In genomic region chr7:87414400-87415188, GRCh38 we compare ENCODE assay signal across 16 cellular contexts.
DNase-seq lines count a peak whose midpoint lies in the region; ATAC-seq and TF ChIP-seq lines count a peak whose summit lies in the region.
"Had no signal": no experiment of that assay in that cellular context is flagged by ENCODE, and none has a peak within 500 bp of the region (broad histone marks: within the 10 kb centered on the region; RNA-seq: fewer than 3 reads in every experiment).

No MANE protein-coding gene starts in this region.

- H3K27me3 ChIP-seq in adipocyte (replicated peaks; ENCODE audit: control insufficient read depth, insufficient read depth, low read length) (no peaks in the 10 kb centered on the region), foreskin keratinocyte (no peaks in the 10 kb centered on the region), skeletal muscle satellite cell (ENCODE audit: control insufficient read depth, insufficient read depth, low read length) (no peaks in the 10 kb centered on the region)
- H3K27me3 ChIP-seq: gastroesophageal sphincter had no signal

- no peaks in the 10 kb centered on the region for H3K36me3 ChIP-seq in adipocyte (ENCODE audit: control insufficient read depth, insufficient read depth, low read length, severe bottlenecking)
- H3K36me3 ChIP-seq in skeletal muscle satellite cell (ENCODE audit: insufficient read depth, low read length) = no peaks in the 10 kb centered on the region
- H3K36me3 ChIP-seq: gastroesophageal sphincter had no signal

- no peak for TF ChIP-seq CTCF in foreskin keratinocyte (conservative IDR thresholded peaks at IDR 0.05)

- no peaks in the 10 kb centered on the region for H3K36me3 Mint-ChIP-seq in activated CD4-positive, alpha-beta memory T cell treated with anti-CD3 and anti-CD28 coated beads for 36 hours
- no peaks in the 10 kb centered on the region for H3K36me3 Mint-ChIP-seq in activated CD8-positive, alpha-beta T cell treated with anti-CD3 and anti-CD28 coated beads, Interleukin-2, amount 10 ng/mL, durations not matched to agents 7 days and 5 days (ENCODE audit: low read depth)
- H3K36me3 Mint-ChIP-seq: naive B cell had no signal

- H3K4me1 ChIP-seq in adipocyte (ENCODE audit: control insufficient read depth, insufficient read depth, low read length) (peaks cover 26% of the 10 kb centered on the region), foreskin keratinocyte (no peaks in the 10 kb centered on the region), skeletal muscle satellite cell (ENCODE audit: control insufficient read depth, insufficient read depth, low read length) (peaks cover 16% of the 10 kb centered on the region)
- H3K4me1 ChIP-seq: gastroesophageal sphincter had no signal

- H3K4me2 ChIP-seq in skeletal muscle satellite cell (ENCODE audit: low read length) = peak overlapping the region; percentile 12

- POLR2A ChIA-PET in activated CD4-positive, alpha-beta memory T cell treated with anti-CD3 and anti-CD28 coated beads for 36 hours (lab: Charles Lee) = no interaction called here
- POLR2A ChIA-PET in activated CD8-positive, alpha-beta T cell treated with anti-CD3 and anti-CD28 coated beads, Interleukin-2, amount 10 ng/mL, durations not matched to agents 7 days and 5 days (lab: Charles Lee) = interaction anchor here (1.2 kb wide), 1 partner anchor 10 kb away, joined by 3 read pairs; no protein-coding TSS in a partner anchor

- H3K9me3 Mint-ChIP-seq in activated CD4-positive, alpha-beta memory T cell treated with anti-CD3 and anti-CD28 coated beads for 36 hours = no peaks in the 10 kb centered on the region
- no peaks in the 10 kb centered on the region for H3K9me3 Mint-ChIP-seq in activated CD8-positive, alpha-beta T cell treated with anti-CD3 and anti-CD28 coated beads, Interleukin-2, amount 10 ng/mL, durations not matched to agents 7 days and 5 days (ENCODE audit: insufficient read depth)
- H3K9me3 Mint-ChIP-seq: naive B cell; stimulated activated naive CD8-positive, alpha-beta T cell treated with anti-CD3 and anti-CD28 coated beads, Interleukin-15, amount 100 ng/mL, for 72 hours had no signal

- no peak overlapping the region for H3K4me3 ChIP-seq in adipocyte (ENCODE audit: low read length)
- H3K4me3 ChIP-seq in skeletal muscle satellite cell (ENCODE audit: low read length) = no peak overlapping the region
- H3K4me3 ChIP-seq: coronary artery, gastroesophageal sphincter had no signal

- DNase-seq in GM04503 (ENCODE audit: low read depth) = peak; percentile 39
- peak; percentile 54 for DNase-seq in adipocyte (ENCODE audit: low read depth)
- DNase-seq in foreskin keratinocyte = no peak
- DNase-seq in activated CD4-positive, alpha-beta memory T cell treated with anti-CD3 and anti-CD28 coated beads for 36 hours = no peak
- DNase-seq in activated CD8-positive, alpha-beta T cell treated with anti-CD3 and anti-CD28 coated beads, Interleukin-2, amount 10 ng/mL, durations not matched to agents 7 days and 5 days = no peak
- no peak for DNase-seq in A172 (ENCODE audit: low spot score)
- DNase-seq: activated naive CD4-positive, alpha-beta T cell; Caco-2; naive B cell; NCI-H1092; NCI-H524 treated with DMSO at 0.1 percent for 48 hours; right cardiac atrium; stimulated activated naive CD8-positive, alpha-beta T cell treated with anti-CD3 and anti-CD28 coated beads, Interleukin-15, amount 100 ng/mL, for 72 hours had no signal

- H3K27ac Mint-ChIP-seq in activated CD4-positive, alpha-beta memory T cell treated with anti-CD3 and anti-CD28 coated beads for 36 hours = no peak overlapping the region
- no peak overlapping the region for H3K27ac Mint-ChIP-seq in activated CD8-positive, alpha-beta T cell treated with anti-CD3 and anti-CD28 coated beads, Interleukin-2, amount 10 ng/mL, durations not matched to agents 7 days and 5 days
- H3K27ac Mint-ChIP-seq: naive B cell; stimulated activated naive CD8-positive, alpha-beta T cell treated with anti-CD3 and anti-CD28 coated beads, Interleukin-15, amount 100 ng/mL, for 72 hours had no signal

- peak; percentile 12 for ATAC-seq in foreskin keratinocyte
- ATAC-seq in activated CD8-positive, alpha-beta T cell treated with anti-CD3 and anti-CD28 coated beads, Interleukin-2, amount 10 ng/mL, durations not matched to agents 7 days and 5 days = no peak
- ATAC-seq: gastroesophageal sphincter; stimulated activated naive CD8-positive, alpha-beta T cell treated with anti-CD3 and anti-CD28 coated beads, Interleukin-15, amount 100 ng/mL, for 72 hours had no signal

- intact Hi-C loops in activated CD4-positive, alpha-beta memory T cell treated with anti-CD3 and anti-CD28 coated beads for 36 hours (cut with micrococcal nuclease) = no loop called here

- H3K9me3 ChIP-seq in adipocyte (ENCODE audit: control insufficient read depth, low read length) = no peaks in the 10 kb centered on the region
- no peaks in the 10 kb centered on the region for H3K9me3 ChIP-seq in skeletal muscle satellite cell (replicated peaks; ENCODE audit: low read length)
- H3K9me3 ChIP-seq: Caco-2, gastroesophageal sphincter had no signal

- CTCF ChIA-PET in activated CD4-positive, alpha-beta memory T cell treated with anti-CD3 and anti-CD28 coated beads for 36 hours (lab: Charles Lee) = interaction anchor here (0.7 to 7.2 kb wide), 10 partner anchors 8 to 489 kb away, joined by 3 to 112 read pairs (median 10); partner anchors contain the start of genes CROT and DMTF1
- CTCF ChIA-PET in activated CD8-positive, alpha-beta T cell treated with anti-CD3 and anti-CD28 coated beads, Interleukin-2, amount 10 ng/mL, durations not matched to agents 7 days and 5 days (lab: Charles Lee) = interaction anchor here (1.0 to 5.7 kb wide), 6 partner anchors 35 to 472 kb away, joined by 3 to 70 read pairs (median 9); partner anchors contain the start of gene CROT

- H3K4me1 Mint-ChIP-seq in activated CD4-positive, alpha-beta memory T cell treated with anti-CD3 and anti-CD28 coated beads for 36 hours (ENCODE audit: low read depth) = no peaks in the 10 kb centered on the region
- H3K4me1 Mint-ChIP-seq in activated CD8-positive, alpha-beta T cell treated with anti-CD3 and anti-CD28 coated beads, Interleukin-2, amount 10 ng/mL, durations not matched to agents 7 days and 5 days (ENCODE audit: low read depth) = no peaks in the 10 kb centered on the region
- H3K4me1 Mint-ChIP-seq: stimulated activated naive CD8-positive, alpha-beta T cell treated with anti-CD3 and anti-CD28 coated beads, Interleukin-15, amount 100 ng/mL, for 72 hours had no signal

- H3K27ac ChIP-seq in foreskin keratinocyte = no peak overlapping the region
- H3K27ac ChIP-seq: gastroesophageal sphincter had no signal

- no peaks in the 10 kb centered on the region for H3K27me3 Mint-ChIP-seq in activated CD4-positive, alpha-beta memory T cell treated with anti-CD3 and anti-CD28 coated beads for 36 hours
- H3K27me3 Mint-ChIP-seq in activated CD8-positive, alpha-beta T cell treated with anti-CD3 and anti-CD28 coated beads, Interleukin-2, amount 10 ng/mL, durations not matched to agents 7 days and 5 days (ENCODE audit: low read depth) = peaks cover 5% of the 10 kb centered on the region
- H3K27me3 Mint-ChIP-seq: naive B cell had no signal

- H3K4me3 Mint-ChIP-seq in activated CD4-positive, alpha-beta memory T cell treated with anti-CD3 and anti-CD28 coated beads for 36 hours = no peak overlapping the region
- no peak overlapping the region for H3K4me3 Mint-ChIP-seq in activated CD8-positive, alpha-beta T cell treated with anti-CD3 and anti-CD28 coated beads, Interleukin-2, amount 10 ng/mL, durations not matched to agents 7 days and 5 days
- H3K4me3 Mint-ChIP-seq: naive B cell; stimulated activated naive CD8-positive, alpha-beta T cell treated with anti-CD3 and anti-CD28 coated beads, Interleukin-15, amount 100 ng/mL, for 72 hours had no signal

- H3K9ac ChIP-seq in adipocyte (ENCODE audit: low read length) (no peak overlapping the region), skeletal muscle satellite cell (ENCODE audit: low read depth, low read length) (no peak overlapping the region)

Comparison
In these comparisons a context has a peak if more than half of its experiments do, and no peak if none do; other contexts are left out.
1. DNase-seq: peak in GM04503 (single experiment) and adipocyte (single experiment); none in foreskin keratinocyte (0 of 2), activated CD4-positive, alpha-beta memory T cell treated with anti-CD3 and anti-CD28 coated beads for 36 hours (single experiment), activated CD8-positive, alpha-beta T cell treated with anti-CD3 and anti-CD28 coated beads, Interleukin-2, amount 10 ng/mL, durations not matched to agents 7 days and 5 days (single experiment) and A172 (single experiment).